Comparison of ENCODE assay signal across 32 cellular contexts in the genomic region with DNA sequence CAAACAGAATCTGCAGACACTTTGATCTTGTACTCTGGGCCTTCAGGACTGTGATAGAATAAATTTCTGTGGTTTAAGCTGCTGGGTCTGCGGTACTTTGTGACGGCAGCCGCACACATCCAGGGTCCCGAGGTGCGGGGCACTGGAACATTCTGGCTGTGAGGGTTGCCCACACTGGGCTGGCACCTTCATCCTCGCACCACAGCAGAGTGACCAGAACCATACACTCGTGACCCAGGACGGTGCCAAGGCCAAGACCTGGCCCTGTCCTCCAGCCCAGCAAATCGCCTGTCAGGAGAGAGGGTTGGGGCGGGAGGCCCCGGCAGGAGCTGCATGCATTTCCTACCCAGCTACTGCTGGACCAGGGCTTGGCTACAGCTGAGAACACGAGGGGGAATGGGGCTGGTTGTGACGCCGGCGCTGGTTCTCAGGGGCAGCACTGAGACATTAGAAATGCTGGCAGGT. TPM values are rescaled to one million over a fixed set of nuclear protein-coding genes. Genes with fewer than 3 reads are reported as not detected.
A peak's percentile ranks its signal among the peaks of the same experiment; 100 is the strongest.
DNase-seq lines count a peak whose midpoint lies in the region; ATAC-seq and TF ChIP-seq lines count a peak whose summit lies in the region.
"Had no signal": no experiment of that assay in that cellular context is flagged by ENCODE, and none has a peak within 500 bp of the region (broad histone marks: within the 10 kb centered on the region; RNA-seq: fewer than 3 reads in every experiment).

No MANE protein-coding gene starts in this region.

- no peaks in the 10 kb centered on the region for H3K36me3 Mint-ChIP-seq in natural killer cell treated with Interleukin-12 subunit alpha and Interleukin-12 subunit beta and Interleukin-15 and Interleukin-18, amount 100 ng/mL, for 72 hours
- H3K36me3 Mint-ChIP-seq: activated naive CD8-positive, alpha-beta T cell treated with anti-CD3 and anti-CD28 coated beads, Interleukin-2, amount 10 ng/mL, durations not matched to agents 7 days and 5 days had no signal

- H3K4me3 Mint-ChIP-seq in natural killer cell treated with Interleukin-12 subunit alpha and Interleukin-12 subunit beta and Interleukin-15 and Interleukin-18, amount 100 ng/mL, for 72 hours = no peak overlapping the region
- H3K4me3 Mint-ChIP-seq: activated CD8-positive, alpha-beta T cell treated with anti-CD3 and anti-CD28 coated beads for 36 hours; activated naive CD8-positive, alpha-beta T cell treated with anti-CD3 and anti-CD28 coated beads, Interleukin-2, amount 10 ng/mL, durations not matched to agents 7 days and 5 days; CD4-positive, alpha-beta T cell had no signal

- peaks cover 11% of the 10 kb centered on the region for H3K36me3 ChIP-seq in left ventricle myocardium inferior
- no peaks in the 10 kb centered on the region for H3K36me3 ChIP-seq in transverse colon
- H3K36me3 ChIP-seq: cardiac muscle cell, pancreas had no signal

- H3K9me3 ChIP-seq in left ventricle myocardium inferior (replicated peaks) (no peaks in the 10 kb centered on the region), transverse colon (no peaks in the 10 kb centered on the region)
- H3K9me3 ChIP-seq: pancreas had no signal

- H3K27ac ChIP-seq in left ventricle myocardium inferior (replicated peaks) (no peak overlapping the region), coronary artery (no peak overlapping the region), transverse colon (no peak overlapping the region)
- H3K27ac ChIP-seq: cardiac muscle cell, pancreas had no signal

- 92 to 93% methylated on average over 5 to 15 of the region's 15 CpGs for WGBS in transverse colon (ENCODE audit: low coverage in 1 of 2), 2 donors

- in situ Hi-C loops in transverse colon (cut with MboI; ENCODE audit: low pct_ligation_motif_present in 1 of 4, low pct_unique_long_range_greater_than_20kb in 1 of 4, low sequenced_read_pairs in 3 of 4) = no loop called here

- H3K4me1 ChIP-seq in left ventricle myocardium inferior = peaks cover 9% of the 10 kb centered on the region
- H3K4me1 ChIP-seq in transverse colon = peaks cover 8 to 9% (median 8%) of the 10 kb centered on the region in 4 donors

- no peaks in the 10 kb centered on the region for H3K4me1 Mint-ChIP-seq in natural killer cell treated with Interleukin-12 subunit alpha and Interleukin-12 subunit beta and Interleukin-15 and Interleukin-18, amount 100 ng/mL, for 72 hours (ENCODE audit: low read depth in 2 of 2)
- H3K4me1 Mint-ChIP-seq: activated naive CD8-positive, alpha-beta T cell treated with anti-CD3 and anti-CD28 coated beads, Interleukin-2, amount 10 ng/mL, durations not matched to agents 7 days and 5 days had no signal

- TF ChIP-seq POLR2A in transverse colon (IDR thresholded peaks at IDR 0.05) = no peak

- no peak for TF ChIP-seq EP300 in transverse colon (IDR thresholded peaks at IDR 0.05; ENCODE audit: low read depth)

- H3K4me3 ChIP-seq in left ventricle myocardium inferior (no peak overlapping the region), coronary artery (no peak overlapping the region), transverse colon (no peak overlapping the region)
- H3K4me3 ChIP-seq: cardiac muscle cell, GM12878, lung, pancreas had no signal

- H3K9me3 Mint-ChIP-seq in natural killer cell treated with Interleukin-12 subunit alpha and Interleukin-12 subunit beta and Interleukin-15 and Interleukin-18, amount 100 ng/mL, for 72 hours = no peaks in the 10 kb centered on the region
- H3K9me3 Mint-ChIP-seq: activated CD8-positive, alpha-beta T cell treated with anti-CD3 and anti-CD28 coated beads for 36 hours; activated naive CD8-positive, alpha-beta T cell treated with anti-CD3 and anti-CD28 coated beads, Interleukin-2, amount 10 ng/mL, durations not matched to agents 7 days and 5 days; CD4-positive, alpha-beta T cell; naive thymus-derived CD8-positive, alpha-beta T cell had no signal

- DNase-seq in left ventricle myocardium superior (peak; percentile 16), left ventricle myocardium inferior (no peak), coronary artery (ENCODE audit: low spot score) (peak; percentile 68), transverse colon (peak; percentile 4), amygdala (lab: John Stamatoyannopoulos, UW) (no peak), DMS 273 treated with DMSO at 0.1 percent for 48 hours (lab: John Stamatoyannopoulos, UW) (no peak)
- DNase-seq in natural killer cell treated with Interleukin-12 subunit alpha and Interleukin-12 subunit beta and Interleukin-15 and Interleukin-18, amount 100 ng/mL, for 72 hours (ENCODE audit: low spot score) = peak; percentile 39
- DNase-seq: activated CD4-positive, CD25-positive, alpha-beta regulatory T cell treated with anti-CD3 and anti-CD28 coated beads, Interleukin-2, amount 50 U/mL, for 72 hours; activated CD8-positive, alpha-beta T cell treated with anti-CD3 and anti-CD28 coated beads for 36 hours; activated gamma-delta T cell; activated naive CD8-positive, alpha-beta T cell treated with anti-CD3 and anti-CD28 coated beads, Interleukin-2, amount 10 ng/mL, durations not matched to agents 7 days and 5 days; cortex of kidney; DMS153; effector memory CD4-positive, alpha-beta T cell; islet precursor cell; Karpas-422; NCI-H1417 treated with DMSO at 0.1 percent for 48 hours; NCI-H2029 treated with DMSO at 0.1 percent for 48 hours; NCI-H524 treated with DMSO at 0.1 percent for 48 hours; SHP77; small intestine; stimulated activated CD4-positive, alpha-beta T cell treated with anti-CD3 and anti-CD28 coated beads, Interleukin-1b, Interleukin-23, amount 100 ng/mL, for 48 hours; stimulated activated naive CD8-positive, alpha-beta T cell treated with anti-CD3 and anti-CD28 coated beads, Interleukin-15, Interleukin-2, amounts not matched to agents 100 U/mL and 50 U/mL, for 24 hours had no signal

- H3K27me3 Mint-ChIP-seq in natural killer cell treated with Interleukin-12 subunit alpha and Interleukin-12 subunit beta and Interleukin-15 and Interleukin-18, amount 100 ng/mL, for 72 hours = peaks cover 2 to 5% of the 10 kb centered on the region in 2 donors
- H3K27me3 Mint-ChIP-seq: activated CD8-positive, alpha-beta T cell treated with anti-CD3 and anti-CD28 coated beads for 36 hours; CD4-positive, alpha-beta T cell had no signal

- TF ChIP-seq CTCF in left ventricle myocardium inferior (IDR thresholded peaks at IDR 0.05; ENCODE audit: borderline replicate concordance) = no peak
- no peak for TF ChIP-seq CTCF in coronary artery (IDR thresholded peaks at IDR 0.05)
- no peak for TF ChIP-seq CTCF in transverse colon (IDR thresholded peaks at IDR 0.05)

- intact Hi-C loops in left ventricle myocardium superior (cut with micrococcal nuclease) (no loop called here), left ventricle myocardium inferior (cut with micrococcal nuclease) (no loop called here), transverse colon (cut with DNase I; ENCODE audit: low total_unique reads) (no loop called here)

- no peak overlapping the region for H3K27ac Mint-ChIP-seq in natural killer cell treated with Interleukin-12 subunit alpha and Interleukin-12 subunit beta and Interleukin-15 and Interleukin-18, amount 100 ng/mL, for 72 hours
- H3K27ac Mint-ChIP-seq: activated CD8-positive, alpha-beta T cell treated with anti-CD3 and anti-CD28 coated beads for 36 hours; activated naive CD8-positive, alpha-beta T cell treated with anti-CD3 and anti-CD28 coated beads, Interleukin-2, amount 10 ng/mL, durations not matched to agents 7 days and 5 days; CD4-positive, alpha-beta T cell had no signal

- H3K27me3 ChIP-seq in left ventricle myocardium inferior (ENCODE audit: low read depth) = no peaks in the 10 kb centered on the region
- peaks cover 19% of the 10 kb centered on the region for H3K27me3 ChIP-seq in transverse colon
- H3K27me3 ChIP-seq: cardiac muscle cell, pancreas had no signal

- ATAC-seq in left ventricle myocardium superior (no peak), HG03097 (IDR thresholded peaks at IDR 0.05; ENCODE audit: low FRiP score, unreplicated experiment) (no peak)
- no peak for ATAC-seq in natural killer cell treated with Interleukin-12 subunit alpha and Interleukin-12 subunit beta and Interleukin-15 and Interleukin-18, amount 100 ng/mL, for 72 hours
- ATAC-seq: activated CD8-positive, alpha-beta T cell treated with anti-CD3 and anti-CD28 coated beads for 36 hours; GM12878; HCT116; naive thymus-derived CD8-positive, alpha-beta T cell; pancreas; stimulated activated naive CD8-positive, alpha-beta T cell treated with anti-CD3 and anti-CD28 coated beads, Interleukin-15, Interleukin-2, amounts not matched to agents 100 U/mL and 50 U/mL, for 24 hours had no signal

RNA-seq across cellular contexts. Expression of a gene that starts 2.6 kb away (rescaled TPM):
- total RNA-seq in left ventricle myocardium superior = 1.5 TPM
- 2.2 TPM for total RNA-seq in left ventricle myocardium inferior
- total RNA-seq in natural killer cell treated with Interleukin-12 subunit alpha and Interleukin-12 subunit beta and Interleukin-15 and Interleukin-18, amount 100 ng/mL, for 72 hours = not detected
- not detected for total RNA-seq in transverse colon
- total RNA-seq: epithelial cell of proximal tubule had no signal

RNA-seq across cellular contexts. Expression of a gene that starts 26.2 kb away (rescaled TPM):
- 12.0 TPM for total RNA-seq in left ventricle myocardium superior
- 7.0 TPM for total RNA-seq in left ventricle myocardium inferior
- 1 to 10 TPM in 1 of 2 donors, not detected in 1; 5.0 TPM for total RNA-seq in natural killer cell treated with Interleukin-12 subunit alpha and Interleukin-12 subunit beta and Interleukin-15 and Interleukin-18, amount 100 ng/mL, for 72 hours
- total RNA-seq in transverse colon = 10 to 100 TPM in 1 of 4 donors, 1 to 10 TPM in 2, not detected in 1; 1.2 to 11.0 (median 8.5) TPM

Comparison
In these comparisons a context has a peak if more than half of its experiments do, and no peak if none do; other contexts are left out.
1. DNase-seq: peak in left ventricle myocardium superior (single experiment), coronary artery (single experiment), natural killer cell treated with Interleukin-12 subunit alpha and Interleukin-12 subunit beta and Interleukin-15 and Interleukin-18, amount 100 ng/mL, for 72 hours (single experiment) and transverse colon (single experiment); none in left ventricle myocardium inferior (single experiment), amygdala (0 of 56) and DMS 273 treated with DMSO at 0.1 percent for 48 hours (single experiment).